Comparison of ENCODE assay signal across 1 cellular context in genomic region chr7:150787321-150788281, GRCh38.
TF ChIP-seq lines count a peak whose summit lies in the region.

No MANE protein-coding gene starts in this region.

TF ChIP-seq in H1, 55 proteins besides CTCF, POLR2A, EP300 and RAD21:
- TF ChIP-seq CREB1 (IDR thresholded peaks at IDR 0.05) (no peak), POLR2AphosphoS5 (IDR thresholded peaks at IDR 0.05; ENCODE audit: low read depth, low read length) (no peak), TBP (IDR thresholded peaks at IDR 0.05; ENCODE audit: low read depth, low read length) (no peak), JUND (IDR thresholded peaks at IDR 0.05; ENCODE audit: low read length) (no peak), SIRT6 (IDR thresholded peaks at IDR 0.05; ENCODE audit: low read length) (no peak), TAF1 (IDR thresholded peaks at IDR 0.05; ENCODE audit: low read depth, low read length) (no peak), SIN3A (conservative IDR thresholded peaks at IDR 0.05 in 1 of 2, IDR thresholded peaks at IDR 0.05 in 1 of 2; ENCODE audit: low read depth in 1 of 2, low read length in 2 of 2) (no peak), USF2 (IDR thresholded peaks at IDR 0.05; ENCODE audit: low read length) (no peak), SP4 (IDR thresholded peaks at IDR 0.05; ENCODE audit: low read length) (no peak), CHD2 (IDR thresholded peaks at IDR 0.05; ENCODE audit: low read length) (no peak), HDAC2 (IDR thresholded peaks at IDR 0.05; ENCODE audit: borderline replicate concordance in 1 of 2, low read depth in 2 of 2, low read length in 2 of 2) (no peak), GTF2F1 (IDR thresholded peaks at IDR 0.05; ENCODE audit: borderline replicate concordance, low read depth, low read length) (no peak), SP2 (IDR thresholded peaks at IDR 0.05; ENCODE audit: low read length) (no peak), BCL11A (IDR thresholded peaks at IDR 0.05; ENCODE audit: low read depth in 2 of 2, low read length in 2 of 2) (no peak), ZNF274 (IDR thresholded peaks at IDR 0.05; ENCODE audit: borderline replicate concordance, extremely low read depth, low read length) (no peak), CBX5 (IDR thresholded peaks at IDR 0.05; ENCODE audit: low read depth, low read length) (no peak)
- TF ChIP-seq, protein P1, sequence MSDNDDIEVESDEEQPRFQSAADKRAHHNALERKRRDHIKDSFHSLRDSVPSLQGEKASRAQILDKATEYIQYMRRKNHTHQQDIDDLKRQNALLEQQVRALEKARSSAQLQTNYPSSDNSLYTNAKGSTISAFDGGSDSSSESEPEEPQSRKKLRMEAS (IDR thresholded peaks at IDR 0.05), result no peak
